In genomic region chr21:40575983-40576382, GRCh38 we compare ENCODE assay signal across 20 cellular contexts.
"Had no signal": no experiment of that assay in that cellular context is flagged by ENCODE, and none has a peak within 500 bp of the region (broad histone marks: within the 10 kb centered on the region; RNA-seq: fewer than 3 reads in every experiment).

No MANE protein-coding gene starts in this region.

- H3K27me3 ChIP-seq: breast epithelium, esophagus squamous epithelium, gastroesophageal sphincter had no signal

- ATAC-seq: gastroesophageal sphincter; naive thymus-derived CD4-positive, alpha-beta T cell; pancreas; psoas muscle; stimulated activated naive CD8-positive, alpha-beta T cell treated with anti-CD3 and anti-CD28 coated beads, Interleukin-15, Interleukin-2, amounts not matched to agents 100 U/mL and 50 U/mL, for 24 hours had no signal

- DNase-seq: activated CD4-positive, alpha-beta T cell treated with anti-CD3 and anti-CD28 coated beads for 4 hours; activated CD4-positive, alpha-beta T cell treated with anti-CD3 and anti-CD28 coated beads, Interleukin-2, amount 50 U/mL, for 4 hours; activated CD8-positive, alpha-beta memory T cell treated with anti-CD3 and anti-CD28 coated beads for 24 hours; activated effector memory CD4-positive, alpha-beta T cell treated with Interleukin-2 at 50 U/mL for 16 hours; activated naive CD4-positive, alpha-beta T cell treated with Interleukin-2 at 50 U/mL for 16 hours; central memory CD4-positive, alpha-beta T cell; effector CD4-positive, alpha-beta T cell; esophagus squamous epithelium; hippocampal formation; midbrain; naive thymus-derived CD4-positive, alpha-beta T cell; nucleus accumbens; pancreas; psoas muscle; stimulated activated naive CD8-positive, alpha-beta T cell treated with anti-CD3 and anti-CD28 coated beads, Interleukin-15, Interleukin-2, amounts not matched to agents 100 U/mL and 50 U/mL, for 24 hours; T-helper 9 cell; trophoblast cell had no signal

- H3K4me3 ChIP-seq: breast epithelium, esophagus squamous epithelium, gastroesophageal sphincter, pancreas, psoas muscle, thoracic aorta had no signal

- H3K36me3 ChIP-seq: breast epithelium, esophagus squamous epithelium, gastroesophageal sphincter, pancreas, thoracic aorta had no signal
